ENCODE assay signal across 11 cellular contexts in genomic region chr15:31457631-31458526, GRCh38.
A peak's percentile ranks its signal among the peaks of the same experiment; 100 is the strongest.
DNase-seq lines count a peak whose midpoint lies in the region; ATAC-seq and TF ChIP-seq lines count a peak whose summit lies in the region.
"Had no signal": no experiment of that assay in that cellular context is flagged by ENCODE, and none has a peak within 500 bp of the region (broad histone marks: within the 10 kb centered on the region; RNA-seq: fewer than 3 reads in every experiment).

No MANE protein-coding gene starts in this region.

- peaks cover 24% of the 10 kb centered on the region for H3K4me1 Mint-ChIP-seq in MCF 10A (ENCODE audit: insufficient read depth, unreplicated experiment)

- POLR2A ChIA-PET in MCF 10A (lab: Yijun Ruan, JAX), result interaction anchor here (0.6 to 2.9 kb wide), 14 partner anchors 8 to 451 kb away, joined by 3 to 15 read pairs (median 4); no protein-coding TSS in a partner anchor

- H3K27me3 Mint-ChIP-seq in MCF 10A (ENCODE audit: insufficient read depth, unreplicated experiment), result no peaks in the 10 kb centered on the region

- CTCF ChIA-PET in MCF 10A (lab: Yijun Ruan, JAX), result interaction anchor here (0.6 to 3.8 kb wide), 7 partner anchors 15 to 94 kb away, joined by 3 to 33 read pairs (median 4); no protein-coding TSS in a partner anchor

- no peak overlapping the region for H3K4me3 Mint-ChIP-seq in MCF 10A (ENCODE audit: unreplicated experiment)
- H3K4me3 Mint-ChIP-seq: dendritic cell treated with granulocyte-macrophage colony-stimulating factor and Interleukin-4, amounts not matched to agents 40 ng/mL and 50 ng/mL, for 4 days had no signal

- H3K27ac ChIP-seq in breast epithelium, result no peak overlapping the region
- H3K27ac ChIP-seq: right lobe of liver had no signal

- peaks cover 8% of the 10 kb centered on the region for H3K9me3 Mint-ChIP-seq in MCF 10A (ENCODE audit: unreplicated experiment)

- H3K36me3 ChIP-seq in breast epithelium, result no peaks in the 10 kb centered on the region
- H3K36me3 ChIP-seq: right lobe of liver had no signal

- intact Hi-C loops in MCF 10A (cut with micrococcal nuclease) (no loop called here), breast epithelium (cut with DNase I; ENCODE audit: low total_unique reads) (no loop called here)

- no TSS peak for BruUV-seq in MCF 10A (replicated peaks; lab: Mats Ljungman, UMichigan)

- H3K9me3 ChIP-seq in breast epithelium, result no peaks in the 10 kb centered on the region
- H3K9me3 ChIP-seq: Caco-2, right lobe of liver had no signal

- H3K4me1 ChIP-seq in breast epithelium, result no peaks in the 10 kb centered on the region
- H3K4me1 ChIP-seq: Caco-2, right lobe of liver had no signal

- DNase-seq in MCF 10A (ENCODE audit: unreplicated experiment) (peak; percentile 73), breast epithelium (ENCODE audit: low spot score in 2 of 2) (no peak), astrocyte of the spinal cord (ENCODE audit: low read depth, low spot score) (peak; percentile 58), iris pigment epithelial cell (ENCODE audit: low read depth) (peak; percentile 74), MV-4-11 (lab: John Stamatoyannopoulos, UW) (no peak), occipital lobe (lab: John Stamatoyannopoulos, UW) (no peak)
- DNase-seq: Caco-2 had no signal

- H3K27ac Mint-ChIP-seq in MCF 10A (ENCODE audit: low read depth, unreplicated experiment), result peak overlapping the region; percentile 65
- H3K27ac Mint-ChIP-seq: dendritic cell treated with granulocyte-macrophage colony-stimulating factor and Interleukin-4, amounts not matched to agents 40 ng/mL and 50 ng/mL, for 4 days had no signal

- H3K27me3 ChIP-seq in breast epithelium, result no peaks in the 10 kb centered on the region
- H3K27me3 ChIP-seq: right lobe of liver had no signal

- ATAC-seq in GM18858 (IDR thresholded peaks at IDR 0.05; ENCODE audit: unreplicated experiment), result no peak
- no peak for ATAC-seq in HG03521 (IDR thresholded peaks at IDR 0.05; ENCODE audit: unreplicated experiment)

- H3K4me3 ChIP-seq in breast epithelium, result no peak overlapping the region
- no peak overlapping the region for H3K4me3 ChIP-seq in astrocyte of the spinal cord (ENCODE audit: low read depth, low read length)
- H3K4me3 ChIP-seq: right lobe of liver had no signal

- in situ Hi-C loops in astrocyte of the spinal cord (cut with HindIII; ENCODE audit: low sequenced_read_pairs), result no loop called here

- no peaks in the 10 kb centered on the region for H3K36me3 Mint-ChIP-seq in MCF 10A (ENCODE audit: insufficient read depth, unreplicated experiment)

- no peak for TF ChIP-seq POLR2A in breast epithelium (IDR thresholded peaks at IDR 0.05)

- TF ChIP-seq CTCF in MCF 10A (IDR thresholded peaks at IDR 0.05; ENCODE audit: unreplicated experiment) (no peak), breast epithelium (IDR thresholded peaks at IDR 0.05) (no peak), astrocyte of the spinal cord (IDR thresholded peaks at IDR 0.05; ENCODE audit: low read depth, low read length) (no peak)

Comparison
In these comparisons a context has a peak if more than half of its experiments do, and no peak if none do; other contexts are left out.
1. DNase-seq: peak in MCF 10A (single experiment), astrocyte of the spinal cord (single experiment) and iris pigment epithelial cell (single experiment); none in breast epithelium (0 of 2), MV-4-11 (single experiment) and occipital lobe (single experiment).